9 cellular contexts compared by ENCODE assay signal in the genomic region with DNA sequence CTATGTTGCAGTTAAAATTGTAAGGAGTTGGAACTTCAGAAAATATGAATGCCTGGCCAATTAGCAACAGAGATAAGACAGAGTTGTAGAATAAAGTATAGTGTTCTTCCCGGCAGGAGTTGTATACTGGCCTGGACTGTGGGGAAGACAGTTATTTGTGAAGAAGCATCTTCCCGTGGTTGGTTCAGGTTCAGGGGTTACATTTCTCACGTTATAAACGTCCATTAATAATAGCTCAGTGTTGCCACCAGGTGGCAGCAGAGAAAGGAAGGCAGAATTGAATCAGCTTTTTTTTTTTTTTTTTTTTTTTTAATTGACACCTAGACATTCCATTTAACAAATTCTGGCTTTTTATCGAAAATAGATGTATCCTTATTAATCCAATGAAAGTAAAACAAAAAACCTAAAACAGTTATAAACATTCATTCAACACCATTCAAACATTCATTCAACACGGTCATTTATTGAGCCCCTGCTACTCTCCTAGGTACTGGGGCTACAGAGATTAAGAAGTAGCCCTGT.
DNase-seq lines count a peak whose midpoint lies in the region; ATAC-seq and TF ChIP-seq lines count a peak whose summit lies in the region.
"Had no signal": no experiment of that assay in that cellular context is flagged by ENCODE, and none has a peak within 500 bp of the region (broad histone marks: within the 10 kb centered on the region; RNA-seq: fewer than 3 reads in every experiment).

No MANE protein-coding gene starts in this region.

- H3K9me3 Mint-ChIP-seq in CD4-positive, alpha-beta memory T cell: no peaks in the 10 kb centered on the region
- peaks cover 7% of the 10 kb centered on the region for H3K9me3 Mint-ChIP-seq in glutamatergic neuron (ENCODE audit: unreplicated experiment)
- H3K9me3 Mint-ChIP-seq: IgD-negative memory B cell had no signal

- no peaks in the 10 kb centered on the region for H3K4me1 ChIP-seq in CD4-positive, alpha-beta memory T cell (ENCODE audit: insufficient read depth, low read length)

- peak; percentile 38 for TF ChIP-seq CTCF in HL-60 (IDR thresholded peaks at IDR 0.05; ENCODE audit: insufficient read depth, low read length)
- TF ChIP-seq CTCF in RWPE1 (conservative IDR thresholded peaks at IDR 0.05; ENCODE audit: low read depth): peak; percentile 91
- TF ChIP-seq CTCF in glutamatergic neuron (IDR thresholded peaks at IDR 0.05; ENCODE audit: partially characterized antibody, unreplicated experiment): peak; percentile 89
- TF ChIP-seq CTCF in retinal pigment epithelial cell (conservative IDR thresholded peaks at IDR 0.05; ENCODE audit: low read depth, low read length): peak; percentile 73

- H3K36me3 Mint-ChIP-seq in CD4-positive, alpha-beta memory T cell: no peaks in the 10 kb centered on the region
- H3K36me3 Mint-ChIP-seq in glutamatergic neuron (ENCODE audit: unreplicated experiment): peaks cover 6% of the 10 kb centered on the region
- H3K36me3 Mint-ChIP-seq: IgD-negative memory B cell had no signal

- H3K27ac Mint-ChIP-seq in CD4-positive, alpha-beta memory T cell: no peak overlapping the region
- H3K27ac Mint-ChIP-seq in glutamatergic neuron (ENCODE audit: unreplicated experiment): no peak overlapping the region
- H3K27ac Mint-ChIP-seq: IgD-negative memory B cell had no signal

- no peak overlapping the region for H3K4me3 Mint-ChIP-seq in CD4-positive, alpha-beta memory T cell
- H3K4me3 Mint-ChIP-seq in glutamatergic neuron (ENCODE audit: unreplicated experiment): peak overlapping the region; percentile 26
- H3K4me3 Mint-ChIP-seq: IgD-negative memory B cell had no signal

- no peaks in the 10 kb centered on the region for H3K27me3 ChIP-seq in CD4-positive, alpha-beta memory T cell (ENCODE audit: insufficient read depth, low read length)
- no peaks in the 10 kb centered on the region for H3K27me3 ChIP-seq in HL-60 (ENCODE audit: insufficient read depth, poor library complexity, severe bottlenecking)

- H3K4me1 Mint-ChIP-seq in CD4-positive, alpha-beta memory T cell: peaks cover 0 to 2% (median under 1%) of the 10 kb centered on the region in 4 donors
- H3K4me1 Mint-ChIP-seq in glutamatergic neuron (ENCODE audit: low read depth, unreplicated experiment): peaks cover 37% of the 10 kb centered on the region

- H3K36me3 ChIP-seq in CD4-positive, alpha-beta memory T cell (ENCODE audit: insufficient read depth, low read length): no peaks in the 10 kb centered on the region

- POLR2A ChIA-PET in CD4-positive, alpha-beta memory T cell (lab: Charles Lee; ENCODE audit: partially characterized antibody): no interaction called here
- POLR2A ChIA-PET in RWPE1 (lab: Yijun Ruan, JAX; ENCODE audit: low non-redundant PET): no interaction called here

- DNase-seq in CD4-positive, alpha-beta memory T cell: peak; percentile 38 to 53 (median 42)
- peak in 1 of 2 experiments; percentile 20 for DNase-seq in HL-60 (ENCODE audit: low read depth in 1 of 2, low spot score in 1 of 2)
- DNase-seq in RWPE1 (ENCODE audit: low spot score): peak; percentile 55
- peak; percentile 35 for DNase-seq in activated gamma-delta T cell treated with anti-CD3 and anti-CD28 coated beads, Interleukin-2, amount 50 U/mL, for 16 hours (ENCODE audit: low read depth)
- peak; percentile 61 for DNase-seq in glutamatergic neuron
- DNase-seq in retinal pigment epithelial cell (ENCODE audit: low read depth): no peak

- intact Hi-C loops in CD4-positive, alpha-beta memory T cell (cut with micrococcal nuclease): loop anchor here (1.0 kb wide), 1 partner anchor 412 kb away; no protein-coding TSS in a partner anchor

- CTCF ChIA-PET in CD4-positive, alpha-beta memory T cell (lab: Charles Lee; ENCODE audit: partially characterized antibody): interaction anchor here (0.7 to 6.5 kb wide), 26 partner anchors 10 to 470 kb away, joined by 3 to 87 read pairs (median 4); no protein-coding TSS in a partner anchor
- CTCF ChIA-PET in RWPE1 (lab: Yijun Ruan, JAX): interaction anchor here (0.5 to 1.6 kb wide), 22 partner anchors 9 to 993 kb away, joined by 3 to 11 read pairs (median 4); no protein-coding TSS in a partner anchor

- H3K27ac ChIP-seq in CD4-positive, alpha-beta memory T cell (ENCODE audit: low read depth, low read length): no peak overlapping the region
- H3K27ac ChIP-seq in HL-60 (replicated peaks) (no peak overlapping the region), RWPE1 (no peak overlapping the region)

- ATAC-seq in GM21619 (IDR thresholded peaks at IDR 0.05; ENCODE audit: unreplicated experiment) (no peak), HG02588 (IDR thresholded peaks at IDR 0.05; ENCODE audit: unreplicated experiment) (no peak)

- no peak overlapping the region for H3K4me3 ChIP-seq in CD4-positive, alpha-beta memory T cell (ENCODE audit: low read length in 2 of 2)
- H3K4me3 ChIP-seq in HL-60 (replicated peaks; ENCODE audit: insufficient read depth, low read length) (no peak overlapping the region), retinal pigment epithelial cell (ENCODE audit: low read length) (no peak overlapping the region)

- no peaks in the 10 kb centered on the region for H3K9me3 ChIP-seq in CD4-positive, alpha-beta memory T cell (ENCODE audit: control insufficient read depth in 1 of 2, low read length in 2 of 2)

- H3K27me3 Mint-ChIP-seq in CD4-positive, alpha-beta memory T cell: peaks cover 4 to 5% of the 10 kb centered on the region in 2 donors
- H3K27me3 Mint-ChIP-seq in glutamatergic neuron (ENCODE audit: unreplicated experiment): no peaks in the 10 kb centered on the region

Comparison
In these comparisons a context has a peak if more than half of its experiments do, and no peak if none do; other contexts are left out.
1. CTCF ChIP-seq: peak in every context shown above with its lines; median percentile 91 in RWPE1; 89 in glutamatergic neuron; 73 in retinal pigment epithelial cell; 38 in HL-60.